ENCODE assay signal across 8 cellular contexts in the genomic region with DNA sequence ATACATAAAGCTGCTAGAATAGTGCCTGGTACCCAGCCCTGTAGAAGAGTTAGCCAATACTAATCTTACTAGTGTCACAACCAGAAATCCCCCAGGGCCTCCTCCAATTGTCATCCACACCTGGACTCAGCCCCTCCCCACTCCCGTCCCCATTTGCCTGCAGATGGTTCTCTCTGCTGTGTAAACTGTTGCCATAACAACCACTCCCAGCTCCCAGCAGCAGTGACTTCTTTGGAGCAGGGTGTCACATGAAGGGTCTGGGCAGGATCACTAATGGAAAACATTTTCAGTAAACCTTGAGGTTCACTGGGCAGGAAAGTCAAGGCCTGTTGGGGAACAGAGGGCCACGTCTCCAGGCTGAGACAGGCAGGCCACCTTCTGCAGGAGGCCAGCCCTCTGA.
DNase-seq lines count a peak whose midpoint lies in the region; ATAC-seq and TF ChIP-seq lines count a peak whose summit lies in the region.

No MANE protein-coding gene starts in this region.

- peaks cover 63% of the 10 kb centered on the region for H4K20me1 ChIP-seq in IMR-90 (ENCODE audit: insufficient read depth, low read length)

- H2BK120ac ChIP-seq in IMR-90 (ENCODE audit: low read depth, low read length): peak overlapping the region; percentile 42; the same call in 1 of the 2 replicates

- no peak for TF ChIP-seq RAD21 in IMR-90 (IDR thresholded peaks at IDR 0.05; ENCODE audit: low read length)

- H3K9ac ChIP-seq in IMR-90 (ENCODE audit: low read depth, low read length) (no peak overlapping the region), stomach smooth muscle (ENCODE audit: low read length in 2 of 2) (no peak overlapping the region)

- H3K36me3 ChIP-seq in IMR-90 (ENCODE audit: control insufficient read depth, insufficient read depth, low read length): peaks cover 4% of the 10 kb centered on the region; the same call in 1 of the 2 replicates
- no peaks in the 10 kb centered on the region for H3K36me3 ChIP-seq in cardiac muscle cell
- H3K36me3 ChIP-seq in stomach smooth muscle (ENCODE audit: control insufficient read depth in 2 of 2, insufficient read depth in 2 of 2, low read length in 2 of 2): no peaks in the 10 kb centered on the region

- no peak overlapping the region for H3K18ac ChIP-seq in IMR-90 (ENCODE audit: low read depth, low read length)

- no peak overlapping the region for H2AFZ ChIP-seq in IMR-90 (replicated peaks; ENCODE audit: low read length, poor library complexity)

- H3K4ac ChIP-seq in IMR-90 (ENCODE audit: low read depth, low read length): peak overlapping the region; percentile 93

- H3K79me1 ChIP-seq in IMR-90 (ENCODE audit: low read depth in 1 of 2, low read length in 2 of 2): peaks cover 51 to 75% of the 10 kb centered on the region in 2 experiments

- peak overlapping the region; percentile 92; the same call in 1 of the 2 replicates for H2AK5ac ChIP-seq in IMR-90 (ENCODE audit: low read depth, low read length)

- dilution Hi-C loops in IMR-90 (cut with HindIII; ENCODE audit: low sequenced_read_pairs, unreplicated experiment): no loop called here

- H3K27ac ChIP-seq in IMR-90 (ENCODE audit: insufficient read depth, low read length): no peak overlapping the region
- H3K27ac ChIP-seq in cardiac muscle cell: peak overlapping the region; percentile 57
- H3K27ac ChIP-seq in stomach smooth muscle (ENCODE audit: low read length): peak overlapping the region; percentile 76

- 0 out of 2 replicates have a peak overlapping the region, but pooled peaks have one; percentile 19 for H3K56ac ChIP-seq in IMR-90 (ENCODE audit: extremely low read depth, insufficient read depth, low read length)

- H3K4me1 ChIP-seq in IMR-90 (ENCODE audit: control insufficient read depth, insufficient read depth, low read length) (peaks cover 15% of the 10 kb centered on the region), cardiac muscle cell (ENCODE audit: low read depth) (peaks cover 11% of the 10 kb centered on the region), stomach smooth muscle (ENCODE audit: control insufficient read depth, insufficient read depth, low read length) (peaks cover 19% of the 10 kb centered on the region)

- TF ChIP-seq CTCF in IMR-90 (conservative IDR thresholded peaks at IDR 0.05; ENCODE audit: low read depth, low read length): no peak
- TF ChIP-seq CTCF in cardiac muscle cell (IDR thresholded peaks at IDR 0.05; ENCODE audit: low read depth, low read length): no peak

- no peak overlapping the region for H2AK9ac ChIP-seq in IMR-90 (replicated peaks; ENCODE audit: low read depth, low read length, poor library complexity)

- H2BK5ac ChIP-seq in IMR-90 (ENCODE audit: low read depth, low read length, poor library complexity, severe bottlenecking): peak overlapping the region; percentile 1

- ATAC-seq in IMR-90 (ENCODE audit: low read depth) (no peak), HG02571 (IDR thresholded peaks at IDR 0.05; ENCODE audit: unreplicated experiment) (no peak)

- H3K9me1 ChIP-seq in IMR-90 (ENCODE audit: insufficient read depth, low read length): peaks cover 22% of the 10 kb centered on the region

- no peaks in the 10 kb centered on the region for H3K9me3 ChIP-seq in IMR-90 (ENCODE audit: control insufficient read depth, insufficient read depth, low read length)
- no peaks in the 10 kb centered on the region for H3K9me3 ChIP-seq in cardiac muscle cell (ENCODE audit: low read depth)
- H3K9me3 ChIP-seq in stomach smooth muscle (ENCODE audit: control insufficient read depth in 2 of 2, low read length in 2 of 2): peaks cover 0 to 4% of the 10 kb centered on the region in 2 donors

- POLR2A ChIA-PET in IMR-90 (lab: Charles Lee; ENCODE audit: unreplicated experiment): no interaction called here

- peak overlapping the region; percentile 79; the same call in 2 of the 3 replicates for H2BK15ac ChIP-seq in IMR-90 (ENCODE audit: low read depth, low read length)

- H2BK20ac ChIP-seq in IMR-90 (ENCODE audit: low read depth, low read length): no peak overlapping the region

- H3K4me3 ChIP-seq in IMR-90 (ENCODE audit: insufficient read depth, low read depth, low read length) (no peak overlapping the region), cardiac muscle cell (no peak overlapping the region), stomach smooth muscle (ENCODE audit: low read length in 2 of 2) (no peak overlapping the region)

- peak overlapping the region in 1 of 2 experiments; percentile 90; a peak in 2 of 4 replicates for H4K8ac ChIP-seq in IMR-90 (ENCODE audit: low read depth in 2 of 2, low read length in 2 of 2)

- no peak overlapping the region; the same call in 1 of the 2 replicates for H3K23ac ChIP-seq in IMR-90 (ENCODE audit: low read depth, low read length)

- H3K27me3 ChIP-seq in IMR-90 (ENCODE audit: control insufficient read depth, insufficient read depth, low read length) (no peaks in the 10 kb centered on the region), cardiac muscle cell (no peaks in the 10 kb centered on the region), stomach smooth muscle (ENCODE audit: control insufficient read depth in 1 of 2, insufficient read depth in 2 of 2, low read length in 2 of 2) (no peaks in the 10 kb centered on the region)

- CTCF ChIA-PET in IMR-90 (lab: Yijun Ruan, JAX): interaction anchor here (1.1 to 2.5 kb wide), 4 partner anchors 53 to 144 kb away, joined by 4 to 15 read pairs (median 7); no protein-coding TSS in a partner anchor

- H4K5ac ChIP-seq in IMR-90 (ENCODE audit: low read depth, low read length): no peak overlapping the region

- no peak for TF ChIP-seq POLR2A in IMR-90 (IDR thresholded peaks at IDR 0.05; ENCODE audit: low read depth, low read length)

- 0 out of 2 replicates have a peak overlapping the region, but pooled peaks have one; percentile 93 for H4K91ac ChIP-seq in IMR-90 (ENCODE audit: insufficient read depth, low read depth, low read length)

- H3K4me2 ChIP-seq in IMR-90 (ENCODE audit: low read depth, low read length): no peak overlapping the region

- in situ Hi-C loops in IMR-90 (cut with MboI; ENCODE audit: low sequenced_read_pairs): no loop called here

- DNase-seq in IMR-90 (peak; percentile 55), NCI-H748 treated with DMSO at 0.1 percent for 48 hours (lab: John Stamatoyannopoulos, UW) (peak; percentile 90), cardiac muscle cell (ENCODE audit: low read depth in 1 of 2, low spot score in 1 of 2) (peak in 1 of 2 donors; percentile 86), COLO829 (ENCODE audit: low spot score) (no peak)
- no peak for DNase-seq in stimulated activated CD4-positive, alpha-beta T cell treated with anti-CD3 and anti-CD28 coated beads, Interleukin-12 subunit alpha, Interleukin-12 subunit beta, amount 100 ng/mL, for 4 hours
- DNase-seq in activated CD8-positive, alpha-beta memory T cell treated with anti-CD3 and anti-CD28 coated beads, Interleukin-2, amount 50 U/mL, for 4 hours: no peak

- WGBS in IMR-90 (ENCODE audit: extremely low coverage in 2 of 2, insufficient read length in 1 of 2), 2 experiments: 20% methylated on average over 1 of the region's 2 CpGs; no CpG with 5 or more reads in 1 of the 2 experiments

- no TSS peak for BruUV-seq in IMR-90 (replicated peaks; lab: Mats Ljungman, UMichigan)

- intact Hi-C loops in IMR-90 (cut with micrococcal nuclease): no loop called here

- H3K14ac ChIP-seq in IMR-90 (replicated peaks; ENCODE audit: low read depth, low read length): no peak overlapping the region

TF ChIP-seq in IMR-90, 13 proteins besides CTCF, POLR2A, EP300 and RAD21:
- TF ChIP-seq RFX5 (IDR thresholded peaks at IDR 0.05; ENCODE audit: low read depth, low read length) (peak; percentile 63; the same call in 1 of the 2 replicates), CHD1 (IDR thresholded peaks at IDR 0.05; ENCODE audit: low read depth, low read length) (no peak)

Comparison
In these comparisons a context has a peak if more than half of its experiments do, and no peak if none do; other contexts are left out.
1. DNase-seq: peak in IMR-90 (single experiment) and NCI-H748 treated with DMSO at 0.1 percent for 48 hours (single experiment); none in COLO829 (single experiment), stimulated activated CD4-positive, alpha-beta T cell treated with anti-CD3 and anti-CD28 coated beads, Interleukin-12 subunit alpha, Interleukin-12 subunit beta, amount 100 ng/mL, for 4 hours (single experiment) and activated CD8-positive, alpha-beta memory T cell treated with anti-CD3 and anti-CD28 coated beads, Interleukin-2, amount 50 U/mL, for 4 hours (single experiment).